Comparison of ENCODE assay signal across 8 cellular contexts in genomic region chr11:72091292-72091691, GRCh38. TPM values are rescaled to one million over a fixed set of nuclear protein-coding genes. Genes with fewer than 3 reads are reported as not detected.
DNase-seq lines count a peak whose midpoint lies in the region; ATAC-seq and TF ChIP-seq lines count a peak whose summit lies in the region.

No MANE protein-coding gene starts in this region.

- TF ChIP-seq POLR2A in upper lobe of left lung (IDR thresholded peaks at IDR 0.05) (no peak), GM18505 (IDR thresholded peaks at IDR 0.05; ENCODE audit: borderline replicate concordance, extremely low read depth, insufficient read depth, insufficient read length) (no peak)

- H3K27ac ChIP-seq in RWPE1 (peak overlapping the region; percentile 50), upper lobe of left lung (peak overlapping the region; percentile 42 to 66 (median 52))

- peaks cover 6 to 44% (median 20%) of the 10 kb centered on the region in 4 donors for H3K36me3 ChIP-seq in upper lobe of left lung

- TF ChIP-seq CTCF in RWPE1 (conservative IDR thresholded peaks at IDR 0.05; ENCODE audit: low read depth) (peak; percentile 78), upper lobe of left lung (IDR thresholded peaks at IDR 0.05) (peak; percentile 84 to 94 (median 88))

- no peak overlapping the region for H3K4me3 ChIP-seq in upper lobe of left lung

- ATAC-seq in upper lobe of left lung (ENCODE audit: low FRiP score in 2 of 2) (peak; percentile 91 to 96), GM18505 (IDR thresholded peaks at IDR 0.05; ENCODE audit: unreplicated experiment) (no peak)

- POLR2A ChIA-PET in RWPE1 (lab: Yijun Ruan, JAX; ENCODE audit: low non-redundant PET) = interaction anchor here (0.6 kb wide), 1 partner anchor 54 kb away, joined by 3 read pairs; no protein-coding TSS in a partner anchor

- H3K9me3 ChIP-seq in upper lobe of left lung = no peaks in the 10 kb centered on the region

- no peaks in the 10 kb centered on the region for H3K27me3 ChIP-seq in upper lobe of left lung

- peaks cover 10 to 12% (median 11%) of the 10 kb centered on the region in 4 donors for H3K4me1 ChIP-seq in upper lobe of left lung

- CTCF ChIA-PET in RWPE1 (lab: Yijun Ruan, JAX) = interaction anchor here (0.5 to 2.5 kb wide), 18 partner anchors 8 to 136 kb away, joined by 3 to 44 read pairs (median 4); no protein-coding TSS in a partner anchor

- peak; percentile 55 for DNase-seq in Daoy (ENCODE audit: low read depth)
- DNase-seq in HPDE6-E6E7 (ENCODE audit: extremely low spot score) = peak; percentile 78
- DNase-seq in RWPE1 (ENCODE audit: low spot score) = peak; percentile 75
- peak; percentile 46 for DNase-seq in activated T-helper 9 cell treated with anti-CD3 and anti-CD28 coated beads, Interleukin-2, amount 50 U/mL, for 16 hours (ENCODE audit: low read depth)
- DNase-seq in fibroblast of the conjunctiva (ENCODE audit: low read depth) = peak; percentile 57
- peak; percentile 42 for DNase-seq in occipital lobe (lab: John Stamatoyannopoulos, UW)
- peak in 1 of 2 donors; percentile 82 for DNase-seq in upper lobe of left lung

- no peak for TF ChIP-seq EP300 in upper lobe of left lung (IDR thresholded peaks at IDR 0.05)

- 23 to 33% methylated on average over 4 of the region's 4 CpGs for WGBS in upper lobe of left lung, 2 donors

RNA-seq across cellular contexts. Expression of gene LRRC51, which starts 10.6 kb away (rescaled TPM):
- 3.3 and 6.4 TPM in 2 replicates for total RNA-seq in Daoy (2014; rRNA removed; shearing (Covaris generic))
- 11.4 TPM for total RNA-seq in occipital lobe
- total RNA-seq in upper lobe of left lung = 10 to 100 TPM in 3 of 6 donors, 1 to 10 TPM in 3; 5.3 to 19.2 (median 10.3) TPM

RNA-seq across cellular contexts. Expression of gene NUMA1, which starts 10.9 kb away (rescaled TPM):
- total RNA-seq in Daoy (2014; rRNA removed; shearing (Covaris generic)) = 74.2 and 76.7 TPM in 2 replicates
- total RNA-seq in occipital lobe = 129 TPM
- 100 to 1,000 TPM; 185 to 666 (median 241) TPM for total RNA-seq in upper lobe of left lung

RNA-seq across cellular contexts. Expression of gene LAMTOR1, which starts 11.8 kb away (rescaled TPM):
- total RNA-seq in Daoy (2014; rRNA removed; shearing (Covaris generic)) = 86.8 and 90.6 TPM in 2 replicates
- 41.0 TPM for total RNA-seq in occipital lobe
- 100 to 1,000 TPM in 4 of 6 donors, 10 to 100 TPM in 2; 86.0 to 162 (median 114) TPM for total RNA-seq in upper lobe of left lung

RNA-seq across cellular contexts. Expression of gene TOMT, which starts 14.4 kb away (rescaled TPM):
- not detected in 2 replicates for total RNA-seq in Daoy (2014; rRNA removed; shearing (Covaris generic))
- not detected for total RNA-seq in occipital lobe
- total RNA-seq in upper lobe of left lung = under 1 TPM in 1 of 6 donors, not detected in 5; 0.30 TPM

RNA-seq across cellular contexts. Expression of gene ANAPC15, which starts 21.2 kb away (rescaled TPM):
- 38.8 and 56.7 TPM in 2 replicates for total RNA-seq in Daoy (2014; rRNA removed; shearing (Covaris generic))
- 11.7 TPM for total RNA-seq in occipital lobe
- total RNA-seq in upper lobe of left lung = 10 to 100 TPM; 12.8 to 39.1 (median 29.5) TPM
